ENCODE assay signal across 25 cellular contexts in the genomic region with DNA sequence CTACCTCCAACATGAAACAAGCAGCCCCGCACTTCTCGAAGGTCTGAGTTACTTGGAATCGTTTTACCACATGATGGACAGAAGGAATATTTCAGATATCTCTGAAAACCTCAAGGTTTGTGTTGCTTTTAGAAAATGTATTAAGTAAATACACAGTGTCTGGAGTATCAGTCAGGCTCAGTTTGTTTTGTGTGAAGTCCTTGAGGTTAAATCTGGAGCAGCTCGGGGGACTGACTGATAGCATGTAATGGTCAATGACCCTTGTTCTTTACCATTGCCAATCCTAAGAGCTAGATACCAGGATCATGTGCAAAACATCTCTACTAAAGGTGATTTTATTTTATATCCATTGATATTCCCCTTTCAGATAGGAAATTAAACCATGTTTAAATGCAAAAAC. TPM values are rescaled to one million over a fixed set of nuclear protein-coding genes. Genes with fewer than 3 reads are reported as not detected.
DNase-seq lines count a peak whose midpoint lies in the region; ATAC-seq, FAIRE-seq and TF ChIP-seq lines count a peak whose summit lies in the region.
"Had no signal": no experiment of that assay in that cellular context is flagged by ENCODE, and none has a peak within 500 bp of the region (broad histone marks: within the 10 kb centered on the region; RNA-seq: fewer than 3 reads in every experiment).

No MANE protein-coding gene starts in this region.

- POLR2A ChIA-PET in K562 (lab: Yijun Ruan, JAX), result interaction anchor here (1.0 kb wide), 1 partner anchor 25 kb away, joined by 3 read pairs; no protein-coding TSS in a partner anchor

- H2AFZ ChIP-seq in K562 (ENCODE audit: low read depth, low read length), result no peak overlapping the region
- H2AFZ ChIP-seq: GM23338, PC-9 had no signal

- H3K9ac ChIP-seq in K562 (ENCODE audit: insufficient read depth in 1 of 2, low read depth in 2 of 2, low read length in 2 of 2) (no peak overlapping the region), liver (ENCODE audit: low read depth in 1 of 2, low read length in 2 of 2) (no peak overlapping the region)
- H3K9ac ChIP-seq: BLaER1 had no signal

- no peak for TF ChIP-seq POLR2A in K562 (conservative IDR thresholded peaks at IDR 0.05)

- H3K4me2 ChIP-seq in K562 (ENCODE audit: insufficient read depth, low read length), result no peak overlapping the region
- H3K4me2 ChIP-seq: BLaER1, GM23338, PC-9 had no signal

- H3K4me3 ChIP-seq in K562, result no peak overlapping the region
- no peak overlapping the region for H3K4me3 ChIP-seq in liver (ENCODE audit: low read depth in 1 of 3, low read length in 3 of 3)
- H3K4me3 ChIP-seq: BLaER1, GM12878, GM23338, HAP-1, PC-9 had no signal

- peaks cover 10% of the 10 kb centered on the region for H3K36me3 Mint-ChIP-seq in activated naive CD4-positive, alpha-beta T cell treated with anti-CD3 and anti-CD28 coated beads, Interleukin-2, amount 50 U/mL, for 24 hours
- H3K36me3 Mint-ChIP-seq in activated naive CD4-positive, alpha-beta T cell treated with anti-CD3 and anti-CD28 coated beads, Interleukin-2, amount 50 U/mL, for 72 hours, result peaks cover 11 to 27% of the 10 kb centered on the region in 2 donors

- CTCF ChIA-PET in K562 (lab: Yijun Ruan, JAX; ENCODE audit: low intra/inter-chr PET ratio), result no interaction called here

- no peaks in the 10 kb centered on the region for H3K27me3 Mint-ChIP-seq in activated naive CD4-positive, alpha-beta T cell treated with anti-CD3 and anti-CD28 coated beads, Interleukin-2, amount 50 U/mL, for 24 hours
- H3K27me3 Mint-ChIP-seq: CD4-positive, CD25-positive, alpha-beta regulatory T cell had no signal

- TF ChIP-seq RAD21 in K562 (CRISPR knock-in tag; conservative IDR thresholded peaks at IDR 0.05 in 1 of 2, IDR thresholded peaks at IDR 0.05 in 1 of 2) (no peak), liver (IDR thresholded peaks at IDR 0.05) (no peak)

- no peaks in the 10 kb centered on the region for H3K9me1 ChIP-seq in K562 (ENCODE audit: control insufficient read depth, insufficient read depth, low read length)

- H3K27me3 ChIP-seq in K562 (ENCODE audit: control insufficient read depth in 2 of 2, insufficient read depth in 2 of 2, low read length in 2 of 2) (no peaks in the 10 kb centered on the region), liver (ENCODE audit: control insufficient read depth in 4 of 4, insufficient read depth in 4 of 4, low read length in 3 of 4) (no peaks in the 10 kb centered on the region)
- H3K27me3 ChIP-seq: BLaER1 had no signal

- in situ Hi-C loops in K562 (cut with MboI), result no loop called here

- H3K27ac ChIP-seq in K562 (ENCODE audit: extremely low read depth, low read depth, low read length) (no peak overlapping the region), liver (ENCODE audit: low read depth in 1 of 2, low read length in 2 of 2) (no peak overlapping the region)
- H3K27ac ChIP-seq: BLaER1, PC-9 had no signal

- H3K27ac Mint-ChIP-seq in activated naive CD4-positive, alpha-beta T cell treated with anti-CD3 and anti-CD28 coated beads, Interleukin-2, amount 50 U/mL, for 24 hours, result peak overlapping the region; percentile 65
- H3K27ac Mint-ChIP-seq in activated naive CD4-positive, alpha-beta T cell treated with anti-CD3 and anti-CD28 coated beads, Interleukin-2, amount 50 U/mL, for 72 hours, result peak overlapping the region in 1 of 2 donors; percentile 2
- H3K27ac Mint-ChIP-seq: GM23338, HFFc6 had no signal

- TF ChIP-seq EP300 in K562 (IDR thresholded peaks at IDR 0.05; ENCODE audit: low read length), result no peak

- peaks cover 28% of the 10 kb centered on the region for H3K4me1 Mint-ChIP-seq in activated naive CD4-positive, alpha-beta T cell treated with anti-CD3 and anti-CD28 coated beads, Interleukin-2, amount 50 U/mL, for 24 hours
- H3K4me1 Mint-ChIP-seq: GM23338 had no signal

- DNase-seq in activated naive CD4-positive, alpha-beta T cell treated with anti-CD3 and anti-CD28 coated beads, Interleukin-2, amount 50 U/mL, for 72 hours (ENCODE audit: low spot score in 2 of 2), result no peak
- no peak for DNase-seq in K562 (ENCODE audit: extremely low read depth in 1 of 4, low spot score in 3 of 4)
- DNase-seq in D721Med (ENCODE audit: insufficient read length, low spot score), result no peak
- DNase-seq in cerebellar cortex (ENCODE audit: low spot score), result no peak
- DNase-seq in DMS79 (lab: John Stamatoyannopoulos, UW), result no peak
- DNase-seq: CD4-positive, CD25-positive, alpha-beta regulatory T cell; EL; GDM1; HFFc6; KG1; MM.1S; NCI-H2029; NCI-H446 treated with DMSO at 0.1 percent for 48 hours; NCI-H526; NCI-H82; NK-92 treated with Interleukin-12 subunit alpha and Interleukin-12 subunit beta, amount 100 ng/mL, for 24 hours; PC-9 had no signal

- no peak for TF ChIP-seq CTCF in K562 (IDR thresholded peaks at IDR 0.05 in 2 of 3, conservative IDR thresholded peaks at IDR 0.05 in 1 of 3; ENCODE audit: insufficient read depth in 2 of 3, low read depth in 1 of 3, low read length in 3 of 3)
- no peak for TF ChIP-seq CTCF in liver (IDR thresholded peaks at IDR 0.05; ENCODE audit: low read depth, low read length, missing input control)
- no peak for TF ChIP-seq CTCF in D721Med (IDR thresholded peaks at IDR 0.05; ENCODE audit: insufficient read depth, missing control alignments)

- no peaks in the 10 kb centered on the region for H3K36me3 ChIP-seq in K562 (ENCODE audit: control insufficient read depth, insufficient read depth, low read length)
- H3K36me3 ChIP-seq in liver (ENCODE audit: control insufficient read depth in 4 of 4, insufficient read depth in 3 of 4, low read depth in 1 of 4, low read length in 3 of 4), result peaks cover 0 to 9% (median 3%) of the 10 kb centered on the region in 4 donors
- H3K36me3 ChIP-seq: HAP-1 had no signal

- H3K4me3 Mint-ChIP-seq in activated naive CD4-positive, alpha-beta T cell treated with anti-CD3 and anti-CD28 coated beads, Interleukin-2, amount 50 U/mL, for 24 hours, result no peak overlapping the region
- H3K4me3 Mint-ChIP-seq: CD4-positive, CD25-positive, alpha-beta regulatory T cell; GM23338; HFFc6 had no signal

- 36% methylated on average over 4 of the region's 4 CpGs for WGBS in K562 (ENCODE audit: insufficient coverage, low coverage, missing lambda C conversion rate)
- WGBS in liver, result 67% methylated on average over 4 of the region's 4 CpGs

- no peaks in the 10 kb centered on the region for H4K20me1 ChIP-seq in K562 (replicated peaks; ENCODE audit: control insufficient read depth, insufficient read depth, low read length)
- H4K20me1 ChIP-seq: BLaER1 had no signal

- H3K4me1 ChIP-seq in K562 (replicated peaks in 1 of 2; ENCODE audit: control insufficient read depth in 2 of 2, insufficient read depth in 2 of 2, low read length in 2 of 2) (no peaks in the 10 kb centered on the region), liver (ENCODE audit: control insufficient read depth in 4 of 4, insufficient read depth in 4 of 4, low read length in 3 of 4) (peaks cover 0 to 15% (median 9%) of the 10 kb centered on the region in 4 donors)
- H3K4me1 ChIP-seq: BLaER1, HAP-1 had no signal

- intact Hi-C loops in K562 (cut with micrococcal nuclease), result no loop called here

- no peaks in the 10 kb centered on the region for H3K9me3 Mint-ChIP-seq in activated naive CD4-positive, alpha-beta T cell treated with anti-CD3 and anti-CD28 coated beads, Interleukin-2, amount 50 U/mL, for 24 hours
- no peaks in the 10 kb centered on the region for H3K9me3 Mint-ChIP-seq in activated naive CD4-positive, alpha-beta T cell treated with anti-CD3 and anti-CD28 coated beads, Interleukin-2, amount 50 U/mL, for 72 hours
- H3K9me3 Mint-ChIP-seq: CD4-positive, CD25-positive, alpha-beta regulatory T cell; GM23338; HFFc6 had no signal

- no peak for FAIRE-seq in K562 (lab: Jason Lieb, UNC)
- no peak for FAIRE-seq in D721Med (lab: Jason Lieb, UNC)
- FAIRE-seq: GM12878, HTR-8/SVneo had no signal

- ATAC-seq in activated naive CD4-positive, alpha-beta T cell treated with anti-CD3 and anti-CD28 coated beads, Interleukin-2, amount 50 U/mL, for 72 hours, result no peak
- no peak for ATAC-seq in K562
- ATAC-seq: GM12878, GM23338, Right ventricle myocardium inferior had no signal

- H3K9me3 ChIP-seq in K562 (replicated peaks; ENCODE audit: control insufficient read depth, insufficient read depth, low read depth, low read length) (no peaks in the 10 kb centered on the region), liver (ENCODE audit: control insufficient read depth in 4 of 4, low read length in 3 of 4) (no peaks in the 10 kb centered on the region)
- H3K9me3 ChIP-seq: BLaER1, HAP-1 had no signal

- no TSS peak for BruUV-seq in K562 (replicated peaks; lab: Mats Ljungman, UMichigan)

- no peaks in the 10 kb centered on the region for H3K79me2 ChIP-seq in K562 (ENCODE audit: control insufficient read depth, insufficient read depth, low read length)

RNA-seq across cellular contexts. Expression of a gene that starts 26.9 kb away (rescaled TPM):
- 10 to 100 TPM; 60.4 to 64.7 TPM for total RNA-seq in activated naive CD4-positive, alpha-beta T cell treated with anti-CD3 and anti-CD28 coated beads, Interleukin-2, amount 50 U/mL, for 72 hours
- total RNA-seq in K562 (2011; cell fraction: chromatin; rRNA removed; ENCODE audit: low replicate concordance), result 36.6 and 68.1 TPM in 2 replicates
- total RNA-seq in K562 (2011; cell fraction: nucleolus; rRNA removed), result 19.8 and 21.8 TPM in 2 replicates
- 43.1 and 74.7 TPM in 2 replicates for total RNA-seq in K562 (2011; cell fraction: nucleoplasm; rRNA removed)
- total RNA-seq in K562 (2014; rRNA removed), result 9.9 and 11.0 TPM in 2 replicates
- total RNA-seq in K562 (2014; rRNA removed; fragmentation: Illumina TruSeq; extraction: Trizol), result 24.7 and 29.6 TPM in 2 replicates
- total RNA-seq in K562 (2015; rRNA removed; fragmentation: Illumina TruSeq; extraction: Trizol), result 24.3 and 27.9 TPM in 2 replicates
- total RNA-seq in K562 (2021), result 19.3 and 20.3 TPM in 2 replicates
- 13.1 and 16.2 TPM in 2 replicates for polyA plus RNA-seq in K562 (2011; rRNA removed)
- polyA plus RNA-seq in K562 (2011; cell fraction: cytosol; rRNA removed), result 3.5 and 9.1 TPM in 2 replicates
- polyA plus RNA-seq in K562 (2011; cell fraction: nucleus; rRNA removed), result 10.3 and 12.8 TPM in 2 replicates
- polyA plus RNA-seq in K562 (2012), result 5.9 and 6.5 TPM in 2 replicates
- polyA plus RNA-seq in K562 (2014; fragmentation: Illumina TruSeq; extraction: Trizol), result 9.5 and 11.2 TPM in 2 replicates
- 1 to 10 TPM; 2.6 to 3.2 TPM for polyA plus RNA-seq in K562 (2014; fragmentation: Nextera tagmentation; extraction: Ambion mirVana)
- polyA plus RNA-seq in K562 (2014; rRNA removed), result 9.2 and 10.0 TPM in 2 replicates
- 67.1 and 69.7 TPM in 2 replicates for polyA minus RNA-seq in K562 (2011; rRNA and poly(A)+ RNA removed)
- polyA minus RNA-seq in K562 (2011; cell fraction: cytosol; rRNA and poly(A)+ RNA removed), result 25.2 and 26.1 TPM in 2 replicates
- polyA minus RNA-seq in K562 (2011; cell fraction: nucleus; rRNA and poly(A)+ RNA removed), result 20.2 and 41.5 TPM in 2 replicates
- 10 to 100 TPM; 15.8 to 19.7 TPM for total RNA-seq in liver
- polyA plus RNA-seq in liver, result 1 to 10 TPM; 1.9 to 3.2 TPM

RNA-seq across cellular contexts. Expression of a gene that starts 32.7 kb away (rescaled TPM):
- 10 to 100 TPM; 34.4 to 87.8 TPM for total RNA-seq in activated naive CD4-positive, alpha-beta T cell treated with anti-CD3 and anti-CD28 coated beads, Interleukin-2, amount 50 U/mL, for 72 hours
- 5.1 and 15.3 TPM in 2 replicates for total RNA-seq in K562 (2011; cell fraction: chromatin; rRNA removed; ENCODE audit: low replicate concordance)
- 2.8 and 5.9 TPM in 2 replicates for total RNA-seq in K562 (2011; cell fraction: nucleolus; rRNA removed)
- total RNA-seq in K562 (2011; cell fraction: nucleoplasm; rRNA removed), result 6.0 and 8.9 TPM in 2 replicates
- total RNA-seq in K562 (2014; rRNA removed) (1.7 and 2.5 TPM in 2 replicates), K562 (2014; rRNA removed; fragmentation: Illumina TruSeq; extraction: Trizol) (2.3 and 2.4 TPM in 2 replicates), K562 (2015; rRNA removed; fragmentation: Illumina TruSeq; extraction: Trizol) (2.3 and 3.0 TPM in 2 replicates), K562 (2021) (1.4 and 2.2 TPM in 2 replicates), liver (10 to 100 TPM; 14.2 to 15.5 TPM)
- polyA plus RNA-seq in K562 (2011; rRNA removed) (1.9 and 2.1 TPM in 2 replicates), K562 (2014; fragmentation: Illumina TruSeq; extraction: Trizol) (1.3 TPM in 2 replicates), K562 (2014; fragmentation: Nextera tagmentation; extraction: Ambion mirVana) (1 to 10 TPM in 1 of 2 experiments, under 1 TPM in 1; 0.93 to 1.2 TPM), K562 (2014; rRNA removed) (0.27 and 4.0 TPM in 2 replicates), liver (1 to 10 TPM; 1.8 to 7.2 TPM)
- polyA plus RNA-seq in K562 (2011; cell fraction: cytosol; rRNA removed), result 0.30 and 0.72 TPM in 2 replicates
- polyA plus RNA-seq in K562 (2011; cell fraction: nucleus; rRNA removed), result 3.1 and 3.2 TPM in 2 replicates
- 0.83 and 1.8 TPM in 2 replicates for polyA plus RNA-seq in K562 (2012)
- polyA minus RNA-seq in K562 (2011; rRNA and poly(A)+ RNA removed), result 6.5 and 7.6 TPM in 2 replicates
- polyA minus RNA-seq in K562 (2011; cell fraction: cytosol; rRNA and poly(A)+ RNA removed), result 0.82 and 1.6 TPM in 2 replicates
- polyA minus RNA-seq in K562 (2011; cell fraction: nucleus; rRNA and poly(A)+ RNA removed), result 7.8 and 12.4 TPM in 2 replicates
- total RNA-seq: GM23338 had no signal
